Comparison of ENCODE assay signal across 12 cellular contexts in the genomic region with DNA sequence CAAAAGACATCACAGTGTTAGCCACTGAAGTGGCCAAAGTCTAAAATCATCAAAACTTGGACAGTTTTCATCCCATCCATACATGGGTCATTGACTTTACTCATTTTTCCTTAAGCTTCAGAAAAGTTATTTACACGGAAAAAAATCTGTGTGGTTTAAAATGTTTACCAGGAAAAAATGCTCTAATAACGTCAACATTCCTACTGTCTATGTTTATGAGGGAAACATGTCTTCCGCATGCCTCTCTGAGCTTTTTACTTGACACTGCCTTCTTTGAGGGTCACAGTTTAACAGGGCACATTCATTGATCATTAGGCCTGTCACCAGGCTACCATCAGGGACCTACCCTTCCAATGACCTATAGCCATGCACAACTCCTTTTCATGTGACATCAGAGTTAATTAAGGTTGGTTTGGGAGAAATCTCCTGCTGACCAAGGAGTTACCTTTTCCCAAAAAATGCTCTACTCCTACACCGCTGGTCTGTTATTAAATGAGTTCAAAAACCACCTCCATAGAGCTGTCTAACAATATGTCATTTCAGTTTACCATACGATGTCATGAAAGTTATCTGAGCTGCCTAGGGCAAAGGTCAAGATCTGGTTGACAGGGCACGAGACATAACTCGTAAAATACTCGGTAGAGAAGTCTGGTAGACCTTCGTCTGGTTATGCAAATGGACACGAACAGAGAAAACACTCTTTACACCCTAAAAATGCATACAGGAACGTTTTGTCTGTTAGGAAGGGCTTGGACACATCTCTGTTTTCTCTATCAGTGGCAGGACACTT. TPM values are rescaled to one million over a fixed set of nuclear protein-coding genes. Genes with fewer than 3 reads are reported as not detected.
DNase-seq lines count a peak whose midpoint lies in the region; ATAC-seq and TF ChIP-seq lines count a peak whose summit lies in the region.
"Had no signal": no experiment of that assay in that cellular context is flagged by ENCODE, and none has a peak within 500 bp of the region (broad histone marks: within the 10 kb centered on the region; RNA-seq: fewer than 3 reads in every experiment).

No MANE protein-coding gene starts in this region.

- no peak for DNase-seq in HEK293T (ENCODE audit: extremely low spot score)
- DNase-seq in SJSA1 (ENCODE audit: low read depth in 1 of 2, low spot score in 2 of 2), result peak in 1 of 2 experiments; percentile 8
- DNase-seq in left colon, result no peak
- DNase-seq in type B pancreatic cell (ENCODE audit: extremely low spot score, unreplicated experiment), result no peak
- no peak for DNase-seq in activated naive CD4-positive, alpha-beta T cell treated with anti-CD3 and anti-CD28 coated beads, Interleukin-2, amount 10 ng/mL, durations not matched to agents 7 days and 5 days
- no peak for DNase-seq in activated CD4-positive, alpha-beta T cell treated with anti-CD3 and anti-CD28 coated beads for 1 hour
- DNase-seq: Caco-2; NCI-H1417; NCI-H187 treated with DMSO at 0.1 percent for 48 hours; NK-92 treated with Interleukin-12 subunit alpha and Interleukin-12 subunit beta, amount 100 ng/mL, for 24 hours; SHP77 had no signal

- peak overlapping the region; percentile 15 for H3K27ac ChIP-seq in SJSA1

- CTCF ChIA-PET in HEK293T (lab: Yijun Ruan, JAX), result no interaction called here
- CTCF ChIA-PET in activated naive CD4-positive, alpha-beta T cell treated with anti-CD3 and anti-CD28 coated beads, Interleukin-2, amount 10 ng/mL, durations not matched to agents 7 days and 5 days (lab: Charles Lee), result no interaction called here

- H3K9me3 ChIP-seq in SJSA1 (replicated peaks), result no peaks in the 10 kb centered on the region
- H3K9me3 ChIP-seq: Caco-2 had no signal

- no peaks in the 10 kb centered on the region for H3K27me3 ChIP-seq in SJSA1 (replicated peaks)

- H3K36me3 ChIP-seq in SJSA1, result no peaks in the 10 kb centered on the region

- TF ChIP-seq POLR2A in GM18505 (IDR thresholded peaks at IDR 0.05; ENCODE audit: borderline replicate concordance, extremely low read depth, insufficient read depth, insufficient read length), result no peak

- ATAC-seq in left colon (peak; percentile 63), GM18505 (IDR thresholded peaks at IDR 0.05; ENCODE audit: unreplicated experiment) (no peak)

- H3K4me1 ChIP-seq in SJSA1 (replicated peaks), result peaks cover 36% of the 10 kb centered on the region

- POLR2A ChIA-PET in HEK293T (lab: Yijun Ruan, JAX), result no interaction called here

- H3K27ac Mint-ChIP-seq in type B pancreatic cell, result peak overlapping the region; percentile 25
- H3K27ac Mint-ChIP-seq in activated naive CD4-positive, alpha-beta T cell treated with anti-CD3 and anti-CD28 coated beads, Interleukin-2, amount 10 ng/mL, durations not matched to agents 7 days and 5 days, result no peak overlapping the region

- H3K4me3 Mint-ChIP-seq in type B pancreatic cell, result no peak overlapping the region
- no peak overlapping the region for H3K4me3 Mint-ChIP-seq in activated naive CD4-positive, alpha-beta T cell treated with anti-CD3 and anti-CD28 coated beads, Interleukin-2, amount 10 ng/mL, durations not matched to agents 7 days and 5 days

- H3K9me3 Mint-ChIP-seq in type B pancreatic cell, result no peaks in the 10 kb centered on the region
- no peaks in the 10 kb centered on the region for H3K9me3 Mint-ChIP-seq in activated naive CD4-positive, alpha-beta T cell treated with anti-CD3 and anti-CD28 coated beads, Interleukin-2, amount 10 ng/mL, durations not matched to agents 7 days and 5 days

- intact Hi-C loops in left colon (cut with DNase I, micrococcal nuclease), result no loop called here

- TF ChIP-seq CTCF in type B pancreatic cell (conservative IDR thresholded peaks at IDR 0.05), result no peak

- H3K4me3 ChIP-seq in SJSA1, result no peak overlapping the region

- H3K36me3 Mint-ChIP-seq in type B pancreatic cell, result no peaks in the 10 kb centered on the region
- H3K36me3 Mint-ChIP-seq in activated naive CD4-positive, alpha-beta T cell treated with anti-CD3 and anti-CD28 coated beads, Interleukin-2, amount 10 ng/mL, durations not matched to agents 7 days and 5 days, result no peaks in the 10 kb centered on the region

- peaks cover 7% of the 10 kb centered on the region for H3K4me1 Mint-ChIP-seq in type B pancreatic cell (ENCODE audit: unreplicated experiment)
- peaks cover 8% of the 10 kb centered on the region for H3K4me1 Mint-ChIP-seq in activated naive CD4-positive, alpha-beta T cell treated with anti-CD3 and anti-CD28 coated beads, Interleukin-2, amount 10 ng/mL, durations not matched to agents 7 days and 5 days

- H3K27me3 Mint-ChIP-seq in type B pancreatic cell, result peaks cover 16% of the 10 kb centered on the region
- H3K27me3 Mint-ChIP-seq in activated naive CD4-positive, alpha-beta T cell treated with anti-CD3 and anti-CD28 coated beads, Interleukin-2, amount 10 ng/mL, durations not matched to agents 7 days and 5 days, result peaks cover 4% of the 10 kb centered on the region

TF ChIP-seq in HEK293T, 16 proteins besides CTCF, POLR2A, EP300 and RAD21:
- TF ChIP-seq BHLHE40 (IDR thresholded peaks at IDR 0.05; ENCODE audit: borderline replicate concordance) (no peak), ZNF384 (IDR thresholded peaks at IDR 0.05) (no peak), ELF4 (IDR thresholded peaks at IDR 0.05) (no peak), HDGF (IDR thresholded peaks at IDR 0.05; ENCODE audit: borderline replicate concordance) (no peak), PKNOX1 (IDR thresholded peaks at IDR 0.05) (peak; percentile 59), FOXK2 (IDR thresholded peaks at IDR 0.05) (no peak), SP1 (IDR thresholded peaks at IDR 0.05) (no peak), CTBP1 (IDR thresholded peaks at IDR 0.05; ENCODE audit: borderline replicate concordance) (no peak), L3MBTL2 (conservative IDR thresholded peaks at IDR 0.05) (peak; percentile 39), SUZ12 (IDR thresholded peaks at IDR 0.05) (no peak), NFRKB (IDR thresholded peaks at IDR 0.05) (no peak), TARDBP (IDR thresholded peaks at IDR 0.05) (no peak)

RNA-seq across cellular contexts. Expression of gene FLT1, which starts 17.8 kb away (rescaled TPM):
- 1.6 and 3.8 TPM in 2 replicates for total RNA-seq in SJSA1 (2014; rRNA removed; shearing (Covaris generic))
- total RNA-seq in left colon (1 to 10 TPM; 5.7 to 5.8 TPM), type B pancreatic cell (ENCODE audit: low replicate concordance) (0.79 and 1.3 TPM in 2 replicates)
